ENCODE assay signal across 8 cellular contexts in the genomic region with DNA sequence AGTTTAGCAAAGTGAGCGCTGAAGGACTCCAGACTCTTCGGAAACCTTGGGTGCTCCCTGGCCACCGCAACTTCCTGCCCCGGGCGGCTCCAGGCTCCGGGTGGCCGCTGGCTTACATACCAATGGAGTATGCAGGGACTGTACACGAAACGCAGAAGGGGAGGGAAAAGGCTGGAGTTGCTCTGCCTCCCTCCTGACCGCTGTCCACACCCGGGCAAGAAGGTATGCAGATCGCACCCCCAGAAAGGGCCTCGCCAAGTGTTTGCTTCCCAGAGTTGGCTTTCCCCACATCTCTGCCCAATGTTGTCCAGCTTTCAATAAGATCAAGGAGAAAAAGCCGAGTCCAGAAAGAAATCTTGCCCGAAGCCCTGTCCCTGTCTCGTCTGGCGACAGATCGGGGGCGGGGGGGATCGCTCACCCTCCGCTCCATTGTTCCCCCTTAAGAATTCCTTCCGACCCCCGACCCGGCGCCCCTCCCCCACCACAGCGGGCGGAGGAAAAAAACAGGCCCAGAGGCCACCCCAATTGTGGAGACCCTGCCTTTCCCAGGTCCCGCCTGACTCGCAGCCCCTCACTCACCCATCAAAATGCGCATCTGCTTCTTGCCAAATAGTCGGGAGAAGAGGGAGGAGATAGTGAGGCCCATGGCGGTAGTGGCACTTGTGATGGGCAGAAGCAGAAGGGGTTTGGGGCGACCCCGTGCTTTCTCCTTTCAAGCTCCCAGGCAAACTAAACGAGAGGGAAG. TPM values are rescaled to one million over a fixed set of nuclear protein-coding genes. Genes with fewer than 3 reads are reported as not detected.
DNase-seq lines count a peak whose midpoint lies in the region; ATAC-seq, FAIRE-seq and TF ChIP-seq lines count a peak whose summit lies in the region.

No MANE protein-coding gene starts in this region.

- no peak for TF ChIP-seq CTCF in BE2C (IDR thresholded peaks at IDR 0.05; ENCODE audit: low read depth, low read length)
- TF ChIP-seq CTCF in Loucy (conservative IDR thresholded peaks at IDR 0.05; ENCODE audit: low read length) = no peak
- TF ChIP-seq CTCF in activated B cell treated with CpG ODN at 0.5 μM for 24 hours (IDR thresholded peaks at IDR 0.05) = no peak
- no peak for TF ChIP-seq CTCF in keratinocyte (optimal IDR thresholded peaks at IDR 0.05 in 1 of 3, IDR thresholded peaks at IDR 0.05 in 1 of 3, conservative IDR thresholded peaks at IDR 0.05 in 1 of 3; ENCODE audit: extremely low read depth in 1 of 3, insufficient read depth in 2 of 3, low read length in 3 of 3)

- H3K9ac ChIP-seq in Loucy (ENCODE audit: low read depth, low read length, poor library complexity, severe bottlenecking) (peak overlapping the region; percentile 88), keratinocyte (ENCODE audit: control insufficient read depth, extremely low read depth, insufficient read depth, low read length) (peak overlapping the region; percentile 97)

- peaks cover 72% of the 10 kb centered on the region for H3K79me2 ChIP-seq in Loucy (ENCODE audit: insufficient read depth, low read length)
- H3K79me2 ChIP-seq in keratinocyte (ENCODE audit: control insufficient read depth, insufficient read depth, low read length) = peaks cover 60% of the 10 kb centered on the region

- peaks cover 54% of the 10 kb centered on the region for H3K4me1 Mint-ChIP-seq in activated B cell treated with CpG ODN at 0.5 μM for 24 hours
- H3K4me1 Mint-ChIP-seq in central memory CD8-positive, alpha-beta T cell = peaks cover 63% of the 10 kb centered on the region

- peak overlapping the region; percentile 89 for H2AFZ ChIP-seq in Loucy (ENCODE audit: low read length)
- no peak overlapping the region for H2AFZ ChIP-seq in keratinocyte (ENCODE audit: control insufficient read depth, low read length)

- peaks cover 29% of the 10 kb centered on the region for H3K36me3 Mint-ChIP-seq in activated B cell treated with CpG ODN at 0.5 μM for 24 hours (ENCODE audit: low read depth)
- H3K36me3 Mint-ChIP-seq in central memory CD8-positive, alpha-beta T cell (ENCODE audit: insufficient read depth) = peaks cover 31% of the 10 kb centered on the region

- peak overlapping the region; percentile 100 for H3K27ac Mint-ChIP-seq in activated B cell treated with CpG ODN at 0.5 μM for 24 hours
- H3K27ac Mint-ChIP-seq in central memory CD8-positive, alpha-beta T cell (ENCODE audit: low read depth) = peak overlapping the region; percentile 97

- dilution Hi-C loops in keratinocyte (cut with MboI; ENCODE audit: extremely low pct_ligation_motif_present, low sequenced_read_pairs) = no loop called here

- peak; percentile 39 for FAIRE-seq in keratinocyte (lab: Jason Lieb, UNC)

- DNase-seq in BE2C (peak; percentile 42), activated B cell treated with CpG ODN at 0.5 μM for 24 hours (peak; percentile 44), keratinocyte (ENCODE audit: low read depth, low spot score) (no peak), DMS153 (lab: John Stamatoyannopoulos, UW) (no peak)
- DNase-seq in central memory CD8-positive, alpha-beta T cell (ENCODE audit: low spot score in 2 of 2) = peak; percentile 26 to 37
- DNase-seq in stimulated activated CD4-positive, alpha-beta T cell treated with anti-CD3 and anti-CD28 coated beads, Interleukin-12 subunit alpha, Interleukin-12 subunit beta, amount 100 ng/mL, for 24 hours (ENCODE audit: low read depth in 2 of 2) = peak; percentile 17 to 59

- H3K4me1 ChIP-seq in BE2C = no peaks in the 10 kb centered on the region
- H3K4me1 ChIP-seq in Loucy (ENCODE audit: insufficient read depth, low read length, poor library complexity, severe bottlenecking) = peaks cover 41% of the 10 kb centered on the region
- H3K4me1 ChIP-seq in keratinocyte (ENCODE audit: control insufficient read depth, extremely low read depth, insufficient read depth, low read length) = peaks cover 15% of the 10 kb centered on the region

- peaks cover 45% of the 10 kb centered on the region for H4K20me1 ChIP-seq in Loucy (ENCODE audit: insufficient read depth, low read length, poor library complexity, severe bottlenecking)
- H4K20me1 ChIP-seq in keratinocyte (ENCODE audit: control insufficient read depth, extremely low read depth, insufficient read depth, low read length) = peaks cover 34% of the 10 kb centered on the region

- intact Hi-C loops in activated B cell treated with CpG ODN at 0.5 μM for 24 hours (cut with micrococcal nuclease) = loop anchor here (1.0 to 10.0 kb wide), 13 partner anchors 40 to 1042 kb away; a partner anchor contains a TSS

- no peaks in the 10 kb centered on the region for H3K27me3 ChIP-seq in BE2C
- H3K27me3 ChIP-seq in Loucy (ENCODE audit: insufficient read depth, low read length, poor library complexity, severe bottlenecking) = no peaks in the 10 kb centered on the region
- no peaks in the 10 kb centered on the region for H3K27me3 ChIP-seq in keratinocyte (ENCODE audit: control insufficient read depth, extremely low read depth, insufficient read depth, low read length)

- H3K9me3 ChIP-seq in BE2C (no peaks in the 10 kb centered on the region), Loucy (ENCODE audit: insufficient read depth, low read depth, low read length) (no peaks in the 10 kb centered on the region), keratinocyte (ENCODE audit: control insufficient read depth, low read depth, low read length) (no peaks in the 10 kb centered on the region)

- peak overlapping the region; percentile 95 for H3K4me3 Mint-ChIP-seq in activated B cell treated with CpG ODN at 0.5 μM for 24 hours
- H3K4me3 Mint-ChIP-seq in central memory CD8-positive, alpha-beta T cell = peak overlapping the region; percentile 96

- no peaks in the 10 kb centered on the region for H3K36me3 ChIP-seq in BE2C
- H3K36me3 ChIP-seq in Loucy (ENCODE audit: insufficient read depth, low read length) = no peaks in the 10 kb centered on the region
- no peaks in the 10 kb centered on the region for H3K36me3 ChIP-seq in keratinocyte (ENCODE audit: control insufficient read depth in 2 of 2, extremely low read depth in 1 of 2, insufficient read depth in 2 of 2, low read length in 2 of 2)

- CTCF ChIA-PET in activated B cell treated with CpG ODN at 0.5 μM for 24 hours (lab: Charles Lee) = interaction anchor here (1.4 to 1.9 kb wide), 2 partner anchors 40 to 159 kb away, joined by 3 to 5 read pairs; a partner anchor contains a TSS

- ATAC-seq in GM21367 (IDR thresholded peaks at IDR 0.05; ENCODE audit: unreplicated experiment) (peak; percentile 2), activated B cell treated with CpG ODN at 0.5 μM for 24 hours (ENCODE audit: low read depth) (no peak)
- ATAC-seq in central memory CD8-positive, alpha-beta T cell (replicated peaks; ENCODE audit: extremely low read depth, poor library complexity, severe bottlenecking) = no peak

- H3F3A ChIP-seq in Loucy (ENCODE audit: low read depth) = 0 out of 2 replicates have a peak, but pooled peaks cover 5% of the 10 kb centered on the region

- no peaks in the 10 kb centered on the region for H3K27me3 Mint-ChIP-seq in activated B cell treated with CpG ODN at 0.5 μM for 24 hours
- H3K27me3 Mint-ChIP-seq in central memory CD8-positive, alpha-beta T cell = no peaks in the 10 kb centered on the region

- H3K9me3 Mint-ChIP-seq in activated B cell treated with CpG ODN at 0.5 μM for 24 hours = no peaks in the 10 kb centered on the region
- no peaks in the 10 kb centered on the region for H3K9me3 Mint-ChIP-seq in central memory CD8-positive, alpha-beta T cell

- H3K4me2 ChIP-seq in Loucy (ENCODE audit: low read depth, low read length, poor library complexity, severe bottlenecking) (peak overlapping the region; percentile 97), keratinocyte (ENCODE audit: control insufficient read depth, extremely low read depth, insufficient read depth, low read depth, low read length) (peak overlapping the region; percentile 72)

- POLR2A ChIA-PET in activated B cell treated with CpG ODN at 0.5 μM for 24 hours (lab: Charles Lee) = interaction anchor here (0.5 to 5.3 kb wide), 24 partner anchors 16 to 1040 kb away, joined by 3 to 99 read pairs (median 4); a partner anchor contains a TSS

- no peaks in the 10 kb centered on the region for H3K9me1 ChIP-seq in keratinocyte (ENCODE audit: control insufficient read depth, extremely low read depth, insufficient read depth, low read length)

- peak overlapping the region; percentile 95 for H3K27ac ChIP-seq in keratinocyte (ENCODE audit: control insufficient read depth, insufficient read depth, low read length)

- H3K9me2 ChIP-seq in Loucy (replicated peaks; ENCODE audit: low read depth, low read length) = no peaks in the 10 kb centered on the region

- peak overlapping the region; percentile 88 for H3K4me3 ChIP-seq in BE2C (ENCODE audit: low read depth, low read length)
- H3K4me3 ChIP-seq in Loucy (ENCODE audit: low read length, poor library complexity, severe bottlenecking) = peak overlapping the region; percentile 89
- peak overlapping the region; percentile 57 to 95 (median 92) for H3K4me3 ChIP-seq in keratinocyte (ENCODE audit: control insufficient read depth in 2 of 3, extremely low read depth in 1 of 3, insufficient read depth in 2 of 3, low read depth in 1 of 3, low read length in 3 of 3)

RNA-seq across cellular contexts. Expression of a gene that starts 0.5 kb away (rescaled TPM):
- polyA plus RNA-seq in BE2C (2012; ENCODE audit: insufficient read depth, insufficient read length, low read depth) = 133 TPM
- 43.0 and 45.1 TPM in 2 replicates for total RNA-seq in activated B cell treated with CpG ODN at 0.5 μM for 24 hours
- 236 to 344 TPM (median 277 TPM) in 3 replicates for polyA plus RNA-seq in keratinocyte
- polyA plus RNA-seq in keratinocyte (2011; ENCODE audit: low read depth) = 198 TPM
- 250 and 463 TPM in 2 replicates for polyA plus RNA-seq in keratinocyte (2011; cell fraction: cytosol; rRNA removed)
- 219 and 277 TPM in 2 replicates for polyA plus RNA-seq in keratinocyte (2011; cell fraction: nucleus; rRNA removed)
- polyA plus RNA-seq in keratinocyte (2012; ENCODE audit: low replicate concordance) = 148 and 232 TPM in 2 replicates
- polyA minus RNA-seq in keratinocyte = 224 to 383 TPM (median 355 TPM) in 3 replicates
- polyA minus RNA-seq in keratinocyte (2011; cell fraction: cytosol; rRNA and poly(A)+ RNA removed) = 159 TPM
- polyA minus RNA-seq in keratinocyte (2011; cell fraction: nucleus; rRNA and poly(A)+ RNA removed) = 129 and 169 TPM in 2 replicates

RNA-seq across cellular contexts. Expression of a gene that starts 40.6 kb away (rescaled TPM):
- 12.4 TPM for polyA plus RNA-seq in BE2C (2012; ENCODE audit: insufficient read depth, insufficient read length, low read depth)
- 23.7 and 24.8 TPM in 2 replicates for total RNA-seq in activated B cell treated with CpG ODN at 0.5 μM for 24 hours
- polyA plus RNA-seq in keratinocyte = 14.9 to 15.5 TPM (median 15.2 TPM) in 3 replicates
- 3.7 TPM for polyA plus RNA-seq in keratinocyte (2011; ENCODE audit: low read depth)
- polyA plus RNA-seq in keratinocyte (2011; cell fraction: cytosol; rRNA removed) = 10.9 and 11.7 TPM in 2 replicates
- 14.8 and 16.8 TPM in 2 replicates for polyA plus RNA-seq in keratinocyte (2011; cell fraction: nucleus; rRNA removed)
- polyA plus RNA-seq in keratinocyte (2012; ENCODE audit: low replicate concordance) = 10.0 and 14.9 TPM in 2 replicates
- 34.3 to 42.3 TPM (median 36.5 TPM) in 3 replicates for polyA minus RNA-seq in keratinocyte
- polyA minus RNA-seq in keratinocyte (2011; cell fraction: cytosol; rRNA and poly(A)+ RNA removed) = 23.4 TPM
- polyA minus RNA-seq in keratinocyte (2011; cell fraction: nucleus; rRNA and poly(A)+ RNA removed) = 21.7 and 29.1 TPM in 2 replicates

RNA-seq across cellular contexts. Expression of a gene that starts 52.5 kb away (rescaled TPM):
- polyA plus RNA-seq in BE2C (2012; ENCODE audit: insufficient read depth, insufficient read length, low read depth) = not detected
- total RNA-seq in activated B cell treated with CpG ODN at 0.5 μM for 24 hours = 0.05 and 0.22 TPM in 2 replicates
- 0.10 TPM in 1 of 3 replicates, not detected in the others for polyA plus RNA-seq in keratinocyte
- polyA plus RNA-seq in keratinocyte (2011; ENCODE audit: low read depth) = 0.31 TPM
- 0.05 TPM in 1 of 2 replicates, not detected in the other for polyA plus RNA-seq in keratinocyte (2011; cell fraction: cytosol; rRNA removed)
- polyA plus RNA-seq in keratinocyte (2011; cell fraction: nucleus; rRNA removed) = 0.21 and 0.31 TPM in 2 replicates
- 0.08 TPM in 1 of 2 replicates, not detected in the other for polyA plus RNA-seq in keratinocyte (2012; ENCODE audit: low replicate concordance)
- 0.03 TPM in 2 of 3 replicates, not detected in the other for polyA minus RNA-seq in keratinocyte
- polyA minus RNA-seq in keratinocyte (2011; cell fraction: cytosol; rRNA and poly(A)+ RNA removed) = not detected
- polyA minus RNA-seq in keratinocyte (2011; cell fraction: nucleus; rRNA and poly(A)+ RNA removed) = 0.08 and 0.11 TPM in 2 replicates

Comparison
In these comparisons a context has a peak if more than half of its experiments do, and no peak if none do; other contexts are left out.
1. DNase-seq: peak in BE2C (single experiment), activated B cell treated with CpG ODN at 0.5 μM for 24 hours (single experiment), central memory CD8-positive, alpha-beta T cell (2 of 2) and stimulated activated CD4-positive, alpha-beta T cell treated with anti-CD3 and anti-CD28 coated beads, Interleukin-12 subunit alpha, Interleukin-12 subunit beta, amount 100 ng/mL, for 24 hours (2 of 2); none in keratinocyte (single experiment) and DMS153 (single experiment).
2. Peak in every context shown above with its lines, with median percentiles within 50 percentile points of each other: H3K4me3 ChIP-seq.